Comparison of ENCODE assay signal across 8 cellular contexts in genomic region chr2:26243643-26244478, GRCh38. TPM values are rescaled to one million over a fixed set of nuclear protein-coding genes. Genes with fewer than 3 reads are reported as not detected.
DNase-seq lines count a peak whose midpoint lies in the region; ATAC-seq and TF ChIP-seq lines count a peak whose summit lies in the region.

No MANE protein-coding gene starts in this region.

- DNase-seq in NCI-H146 treated with DMSO at 0.1 percent for 48 hours (lab: John Stamatoyannopoulos, UW; ENCODE audit: unreplicated experiment) (peak; percentile 3), NCI-H146 (lab: John Stamatoyannopoulos, UW) (no peak), HUDEP-2 (lab: John Stamatoyannopoulos, UW; ENCODE audit: unreplicated experiment in 76 of 76) (peak in 40 of 76 experiments; percentile 9 to 77 (median 32)), SKM-1 treated with dmso at 0.1 percent for 144 hours (lab: John Stamatoyannopoulos, UW; ENCODE audit: unreplicated experiment) (peak; percentile 58), epithelial cell of proximal tubule (ENCODE audit: low read depth) (no peak)
- no peak for DNase-seq in activated effector memory CD4-positive, alpha-beta T cell treated with anti-CD3 and anti-CD28 coated beads, Interleukin-2, amount 50 U/mL, for 16 hours

- H3K9me3 ChIP-seq in muscle layer of duodenum (ENCODE audit: control insufficient read depth in 1 of 2, low read length in 2 of 2), result no peaks in the 10 kb centered on the region

- no peak for TF ChIP-seq CTCF in epithelial cell of proximal tubule (conservative IDR thresholded peaks at IDR 0.05; ENCODE audit: low read depth, low read length)

- peak overlapping the region; percentile 97 for H3K27ac ChIP-seq in muscle layer of duodenum (ENCODE audit: low read length)

- peak overlapping the region; percentile 93 for H3K4me3 ChIP-seq in epithelial cell of proximal tubule (ENCODE audit: low read depth, low read length)
- H3K4me3 ChIP-seq in muscle layer of duodenum (ENCODE audit: low read depth in 1 of 2, low read length in 2 of 2), result peak overlapping the region; percentile 93 to 100

- peaks cover 0 to 8% of the 10 kb centered on the region in 2 donors for H3K36me3 ChIP-seq in muscle layer of duodenum (ENCODE audit: control insufficient read depth in 1 of 2, insufficient read depth in 2 of 2, low read length in 2 of 2)

- peaks cover 5 to 47% of the 10 kb centered on the region in 2 donors for H3K4me1 ChIP-seq in muscle layer of duodenum (ENCODE audit: control insufficient read depth in 1 of 2, insufficient read depth in 2 of 2, low read length in 2 of 2)

- peak; percentile 22 for ATAC-seq in GM21526 (IDR thresholded peaks at IDR 0.05; ENCODE audit: low FRiP score, unreplicated experiment)

- no peaks in the 10 kb centered on the region for H3K27me3 ChIP-seq in muscle layer of duodenum (ENCODE audit: low read depth, low read length)

RNA-seq across cellular contexts. Expression of gene HADHA, which starts 0.6 kb away (rescaled TPM):
- 89.0 and 105 TPM in 2 replicates for total RNA-seq in epithelial cell of proximal tubule

RNA-seq across cellular contexts. Expression of gene HADHB, which starts 0.9 kb away (rescaled TPM):
- total RNA-seq in epithelial cell of proximal tubule, result 71.1 and 77.8 TPM in 2 replicates

Comparison
In these comparisons a context has a peak if more than half of its experiments do, and no peak if none do; other contexts are left out.
1. DNase-seq: peak in NCI-H146 treated with DMSO at 0.1 percent for 48 hours (single experiment), HUDEP-2 (40 of 76) and SKM-1 treated with dmso at 0.1 percent for 144 hours (single experiment); none in NCI-H146 (single experiment), epithelial cell of proximal tubule (single experiment) and activated effector memory CD4-positive, alpha-beta T cell treated with anti-CD3 and anti-CD28 coated beads, Interleukin-2, amount 50 U/mL, for 16 hours (single experiment).